In the genomic region with DNA sequence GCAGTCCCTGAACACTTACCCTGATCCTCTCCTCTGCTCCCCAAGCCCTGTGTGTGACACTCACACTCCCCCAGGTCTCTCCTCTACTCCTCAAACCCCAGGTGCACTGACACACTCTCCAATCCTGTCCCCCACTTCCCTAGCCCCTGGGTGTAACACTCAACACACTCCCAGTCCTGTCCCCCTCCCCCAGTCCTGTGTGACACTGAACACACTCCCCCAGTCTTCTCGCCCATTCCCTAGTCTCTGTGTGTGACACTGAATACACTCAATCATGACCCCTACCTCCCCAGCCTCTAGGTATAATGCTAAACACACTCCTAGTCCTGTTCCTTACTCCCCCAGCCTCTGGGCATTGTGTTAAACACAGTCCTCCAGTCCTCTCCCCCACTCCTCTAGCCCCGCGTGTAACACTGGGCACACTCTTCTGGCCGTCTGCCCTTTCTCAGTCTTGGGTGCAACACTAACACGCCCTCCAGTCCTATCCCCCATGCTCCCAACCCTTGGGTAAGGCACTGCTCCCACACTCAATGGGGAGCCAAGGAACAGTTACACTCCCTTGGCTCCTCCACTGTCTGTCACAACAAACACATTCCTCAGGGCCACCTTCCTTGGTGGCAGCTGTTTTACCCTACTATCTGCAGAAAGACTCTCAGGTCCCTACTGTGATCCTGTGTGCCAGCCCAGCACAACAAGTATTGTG, we compare ENCODE assay signal across 13 cellular contexts.
DNase-seq lines count a peak whose midpoint lies in the region; ATAC-seq and TF ChIP-seq lines count a peak whose summit lies in the region.
"Had no signal": no experiment of that assay in that cellular context is flagged by ENCODE, and none has a peak within 500 bp of the region (broad histone marks: within the 10 kb centered on the region; RNA-seq: fewer than 3 reads in every experiment).

No MANE protein-coding gene starts in this region.

- CTCF ChIA-PET in PC-3 (lab: Charles Lee): no interaction called here

- no peaks in the 10 kb centered on the region for H3K36me3 ChIP-seq in heart right ventricle
- no peaks in the 10 kb centered on the region for H3K36me3 ChIP-seq in psoas muscle (ENCODE audit: insufficient read depth in 1 of 2, low read depth in 1 of 2)
- H3K36me3 ChIP-seq in PC-3 (ENCODE audit: low read depth, low read length): no peaks in the 10 kb centered on the region

- H3K4me1 ChIP-seq in heart right ventricle: peaks cover 0 to 59% (median 36%) of the 10 kb centered on the region in 9 donors
- peaks cover 28% of the 10 kb centered on the region for H3K4me1 ChIP-seq in psoas muscle
- H3K4me1 ChIP-seq in PC-3 (ENCODE audit: insufficient read depth, low read length): peaks cover 31% of the 10 kb centered on the region

- no peaks in the 10 kb centered on the region for H3K36me3 Mint-ChIP-seq in glutamatergic neuron (ENCODE audit: unreplicated experiment)
- no peaks in the 10 kb centered on the region for H3K36me3 Mint-ChIP-seq in type B pancreatic cell

- H3K79me2 ChIP-seq in PC-3 (ENCODE audit: low read length): no peaks in the 10 kb centered on the region

- H3K9ac ChIP-seq in PC-3 (ENCODE audit: low read length): no peak overlapping the region
- H3K9ac ChIP-seq: KMS-11 had no signal

- no peaks in the 10 kb centered on the region for H3F3A ChIP-seq in PC-3 (ENCODE audit: low read length, unreplicated experiment)

- H4K20me1 ChIP-seq in PC-3 (ENCODE audit: low read length): no peaks in the 10 kb centered on the region

- no peak overlapping the region for H3K4me2 ChIP-seq in PC-3 (ENCODE audit: low read length)
- H3K4me2 ChIP-seq: KMS-11 had no signal

- peak overlapping the region; percentile 53 for H3K27ac Mint-ChIP-seq in glutamatergic neuron (ENCODE audit: unreplicated experiment)
- peak overlapping the region; percentile 45 for H3K27ac Mint-ChIP-seq in type B pancreatic cell

- no peaks in the 10 kb centered on the region for H3K27me3 ChIP-seq in heart right ventricle
- H3K27me3 ChIP-seq in psoas muscle (ENCODE audit: insufficient read depth in 3 of 3, low read length in 2 of 3): no peaks in the 10 kb centered on the region
- H3K27me3 ChIP-seq in PC-3 (ENCODE audit: low read length): peaks cover 10% of the 10 kb centered on the region

- no peaks in the 10 kb centered on the region for H3K9me2 ChIP-seq in PC-3 (replicated peaks; ENCODE audit: low read length)

- peaks cover 36% of the 10 kb centered on the region for H3K4me1 Mint-ChIP-seq in glutamatergic neuron (ENCODE audit: low read depth, unreplicated experiment)
- peaks cover 67% of the 10 kb centered on the region for H3K4me1 Mint-ChIP-seq in type B pancreatic cell (ENCODE audit: unreplicated experiment)

- POLR2A ChIA-PET in PC-3 (lab: Charles Lee; ENCODE audit: unreplicated experiment): no interaction called here

- intact Hi-C loops in heart right ventricle (cut with DNase I): loop anchor here in 1 of 10 donors (10.0 kb wide), 1 partner anchor 79 kb away; the partner anchor contains the start of gene PKDCC
- intact Hi-C loops in left ventricle myocardium superior (cut with micrococcal nuclease): no loop called here
- intact Hi-C loops in psoas muscle (cut with DNase I): loop anchor here in 1 of 2 donors (5.0 kb wide), 2 partner anchors 33 to 82 kb away; partner anchors contain the start of gene PKDCC
- intact Hi-C loops in PC-3 (cut with micrococcal nuclease): loop anchor here (5.0 kb wide), 1 partner anchor 103 kb away; no protein-coding TSS in a partner anchor

- WGBS in heart right ventricle, 2 donors: 82 to 92% methylated on average over 5 of the region's 5 CpGs
- 73 to 90% (median 86%) methylated on average over 5 of the region's 5 CpGs for WGBS in psoas muscle, 3 donors

- DNase-seq in heart right ventricle: no peak
- DNase-seq in left ventricle myocardium superior: no peak
- DNase-seq in glutamatergic neuron: no peak
- no peak for DNase-seq in psoas muscle
- no peak for DNase-seq in type B pancreatic cell (ENCODE audit: extremely low spot score, unreplicated experiment)
- no peak for DNase-seq in NCI-H1436 treated with DMSO at 0.1 percent for 48 hours (lab: John Stamatoyannopoulos, UW)
- DNase-seq in PC-3: no peak
- DNase-seq: activated CD4-positive, CD25-positive, alpha-beta regulatory T cell; activated T-cell treated with anti-CD3 and anti-CD28 coated beads for 4 hours; NCI-H2081 treated with DMSO at 0.1 percent for 48 hours had no signal

- H3K4me3 ChIP-seq in heart right ventricle: no peak overlapping the region
- no peak overlapping the region for H3K4me3 ChIP-seq in psoas muscle
- H3K4me3 ChIP-seq in PC-3 (ENCODE audit: low read length): no peak overlapping the region
- H3K4me3 ChIP-seq: lung had no signal

- no peak for TF ChIP-seq CTCF in heart right ventricle (IDR thresholded peaks at IDR 0.05)
- TF ChIP-seq CTCF in glutamatergic neuron (IDR thresholded peaks at IDR 0.05; ENCODE audit: partially characterized antibody, unreplicated experiment): no peak
- TF ChIP-seq CTCF in psoas muscle (IDR thresholded peaks at IDR 0.05): no peak
- TF ChIP-seq CTCF in type B pancreatic cell (conservative IDR thresholded peaks at IDR 0.05): no peak
- TF ChIP-seq CTCF in PC-3 (conservative IDR thresholded peaks at IDR 0.05; ENCODE audit: low read depth, low read length): no peak

- H3K9me3 ChIP-seq in heart right ventricle: no peaks in the 10 kb centered on the region
- no peaks in the 10 kb centered on the region for H3K9me3 ChIP-seq in psoas muscle
- no peaks in the 10 kb centered on the region for H3K9me3 ChIP-seq in PC-3 (ENCODE audit: low read length)

- no peak overlapping the region for H2AFZ ChIP-seq in PC-3 (ENCODE audit: low read length)

- no TSS peak for BruUV-seq in PC-3 (replicated peaks; lab: Mats Ljungman, UMichigan)

- no peak overlapping the region for H3K4me3 Mint-ChIP-seq in glutamatergic neuron (ENCODE audit: unreplicated experiment)
- H3K4me3 Mint-ChIP-seq in type B pancreatic cell: no peak overlapping the region

- H3K27ac ChIP-seq in heart right ventricle: peak overlapping the region in 8 of 10 donors; percentile 74 to 82 (median 79)
- peak overlapping the region; percentile 28 for H3K27ac ChIP-seq in psoas muscle
- no peak overlapping the region for H3K27ac ChIP-seq in PC-3 (ENCODE audit: low read length)
- H3K27ac ChIP-seq: KMS-11 had no signal

- ATAC-seq in heart right ventricle (peak in 1 of 8 donors; percentile 18), left ventricle myocardium superior (no peak), psoas muscle (peak; percentile 2 to 40 (median 24)), PC-3 (no peak), GM18909 (IDR thresholded peaks at IDR 0.05; ENCODE audit: poor library complexity, unreplicated experiment) (no peak)

- H3K27me3 Mint-ChIP-seq in glutamatergic neuron (ENCODE audit: unreplicated experiment): no peaks in the 10 kb centered on the region
- H3K27me3 Mint-ChIP-seq in type B pancreatic cell: peaks cover 37% of the 10 kb centered on the region

- H3K9me3 Mint-ChIP-seq in glutamatergic neuron (ENCODE audit: unreplicated experiment) (peaks cover 8% of the 10 kb centered on the region), type B pancreatic cell (no peaks in the 10 kb centered on the region)

Comparison
In these comparisons a context has a peak if more than half of its experiments do, and no peak if none do; other contexts are left out.
1. ATAC-seq: peak in psoas muscle (4 of 4); none in left ventricle myocardium superior (single experiment), PC-3 (single experiment) and GM18909 (single experiment).